In the genomic region with DNA sequence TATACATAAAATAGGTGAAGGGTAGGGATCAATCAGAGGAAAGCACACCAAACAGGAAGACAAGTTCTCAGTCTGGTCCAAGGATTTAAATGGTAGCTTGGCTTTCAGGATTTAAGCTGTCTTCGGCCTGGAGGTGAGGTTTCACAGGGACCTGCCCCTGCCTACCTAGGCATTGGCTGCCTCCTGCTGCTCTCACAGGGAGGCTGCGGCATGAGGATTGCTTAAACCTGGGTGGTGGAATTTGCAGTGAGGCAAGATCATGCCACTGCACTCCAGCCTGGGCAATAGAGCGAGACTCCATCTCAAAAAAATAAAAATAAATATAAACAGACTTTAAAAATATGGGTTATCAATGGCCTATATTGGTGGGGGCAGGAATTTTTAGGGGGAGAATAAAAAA, we compare ENCODE assay signal across 23 cellular contexts.
"Had no signal": no experiment of that assay in that cellular context is flagged by ENCODE, and none has a peak within 500 bp of the region (broad histone marks: within the 10 kb centered on the region; RNA-seq: fewer than 3 reads in every experiment).

No MANE protein-coding gene starts in this region.

- H3K4me3 ChIP-seq: colonic mucosa, esophagus squamous epithelium, gastrocnemius medialis, heart right ventricle, left lung, lung had no signal

- H3K36me3 ChIP-seq: colonic mucosa, esophagus squamous epithelium, gastrocnemius medialis, left lung had no signal

- ATAC-seq: effector memory CD8-positive, alpha-beta T cell; esophagus mucosa; gastrocnemius medialis; heart right ventricle; left cardiac atrium; left lung; left ventricle myocardium superior had no signal

- H3K4me1 ChIP-seq: colonic mucosa, gastrocnemius medialis had no signal

- H3K9me3 ChIP-seq: colonic mucosa, gastrocnemius medialis had no signal

- DNase-seq: colonic mucosa; cortex of kidney; effector CD8-positive, alpha-beta T cell; effector memory CD8-positive, alpha-beta T cell; endodermal cell; erythroblast; esophagus squamous epithelium; foreskin fibroblast; foreskin melanocyte; gastrocnemius medialis; glutamatergic neuron; head of caudate nucleus; heart right ventricle; hippocampal formation; left cardiac atrium; left lung; left ventricle myocardium superior; mammary epithelial cell; mesendoderm; midbrain had no signal

- H3K27me3 ChIP-seq: colonic mucosa, esophagus squamous epithelium, gastrocnemius medialis, heart right ventricle had no signal

- H3K27ac ChIP-seq: colonic mucosa, epithelial cell of prostate, esophagus squamous epithelium, gastrocnemius medialis, heart right ventricle, left lung had no signal
